In the genomic region with DNA sequence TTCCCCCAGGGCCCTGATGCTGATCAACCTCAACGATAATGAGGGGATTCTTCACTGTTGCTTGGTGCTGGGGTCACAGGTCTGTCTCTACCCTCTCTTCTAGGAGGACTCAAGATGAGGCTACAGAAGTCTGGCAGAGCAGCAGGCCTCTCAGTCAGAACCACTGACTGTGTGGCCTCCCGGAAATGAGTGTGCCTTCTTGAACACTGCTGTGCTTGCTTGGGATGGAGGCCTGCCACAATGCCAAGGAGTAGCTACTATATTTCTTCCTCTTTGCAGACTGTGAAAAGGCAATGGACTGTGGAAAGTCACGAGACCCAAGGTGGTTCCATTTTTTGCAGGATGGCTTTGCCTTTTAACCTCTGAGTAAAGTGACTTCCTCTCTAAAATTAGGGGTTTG, we compare ENCODE assay signal across 28 cellular contexts. TPM values are rescaled to one million over a fixed set of nuclear protein-coding genes. Genes with fewer than 3 reads are reported as not detected.
DNase-seq lines count a peak whose midpoint lies in the region; ATAC-seq, FAIRE-seq and TF ChIP-seq lines count a peak whose summit lies in the region.
"Had no signal": no experiment of that assay in that cellular context is flagged by ENCODE, and none has a peak within 500 bp of the region (broad histone marks: within the 10 kb centered on the region; RNA-seq: fewer than 3 reads in every experiment).

No MANE protein-coding gene starts in this region.

- H3K36me3 ChIP-seq in bronchial epithelial cell (ENCODE audit: control insufficient read depth, insufficient read depth, low read length) = no peaks in the 10 kb centered on the region
- no peaks in the 10 kb centered on the region for H3K36me3 ChIP-seq in endothelial cell of umbilical vein (ENCODE audit: control insufficient read depth in 2 of 2, extremely low read depth in 1 of 2, insufficient read depth in 2 of 2, low read length in 2 of 2)
- H3K36me3 ChIP-seq: BE2C; BLaER1 treated with 17β-estradiol and CSF1 and Interleukin-3, amounts not matched to agents 10 nM and 100 nM had no signal

- H3K27ac Mint-ChIP-seq in activated CD4-positive, alpha-beta memory T cell treated with anti-CD3 and anti-CD28 coated beads, Interleukin-2, amount 10 ng/mL, durations not matched to agents 7 days and 5 days = no peak overlapping the region
- H3K27ac Mint-ChIP-seq: CD14-positive monocyte; CD4-positive, alpha-beta memory T cell; H9; HFFc6 had no signal

- H3K9me3 Mint-ChIP-seq in activated CD4-positive, alpha-beta memory T cell treated with anti-CD3 and anti-CD28 coated beads, Interleukin-2, amount 10 ng/mL, durations not matched to agents 7 days and 5 days = no peaks in the 10 kb centered on the region
- H3K9me3 Mint-ChIP-seq: HFFc6 had no signal

- no peaks in the 10 kb centered on the region for H3K9me1 ChIP-seq in endothelial cell of umbilical vein (replicated peaks; ENCODE audit: control insufficient read depth, extremely low read depth, insufficient read depth, low read length)

- dilution Hi-C loops in endothelial cell of umbilical vein (cut with MboI; ENCODE audit: extremely low pct_ligation_motif_present, low sequenced_read_pairs) = no loop called here

- H3K4me2 ChIP-seq in endothelial cell of umbilical vein (ENCODE audit: insufficient read depth, low read length) = no peak overlapping the region
- H3K4me2 ChIP-seq: A549; BLaER1 treated with 17β-estradiol and CSF1 and Interleukin-3, amounts not matched to agents 10 nM and 100 nM had no signal

- TF ChIP-seq CTCF in GM10266 (IDR thresholded peaks at IDR 0.05; ENCODE audit: control insufficient read depth, insufficient read depth, low read depth, missing control alignments) = no peak
- no peak for TF ChIP-seq CTCF in bronchial epithelial cell (IDR thresholded peaks at IDR 0.05; ENCODE audit: insufficient read depth, low read length, severe bottlenecking)
- no peak for TF ChIP-seq CTCF in endothelial cell of umbilical vein (IDR thresholded peaks at IDR 0.05; ENCODE audit: extremely low read depth in 1 of 2, insufficient read depth in 1 of 2, low read depth in 1 of 2, low read length in 2 of 2)

- peaks cover 58% of the 10 kb centered on the region for H3K27me3 Mint-ChIP-seq in activated CD4-positive, alpha-beta memory T cell treated with anti-CD3 and anti-CD28 coated beads, Interleukin-2, amount 10 ng/mL, durations not matched to agents 7 days and 5 days

- no peak overlapping the region for H3K4me3 ChIP-seq in bronchial epithelial cell (ENCODE audit: low read depth, low read length)
- H3K4me3 ChIP-seq in endothelial cell of umbilical vein (replicated peaks in 1 of 3; ENCODE audit: insufficient read depth in 1 of 3, low read depth in 1 of 3, low read length in 3 of 3) = no peak overlapping the region
- H3K4me3 ChIP-seq: A549; BLaER1 treated with 17β-estradiol and CSF1 and Interleukin-3, amounts not matched to agents 10 nM and 100 nM; GM12878; GM23248 had no signal

- POLR2A ChIA-PET in endothelial cell of umbilical vein (lab: Charles Lee) = no interaction called here
- POLR2A ChIA-PET in activated CD4-positive, alpha-beta memory T cell treated with anti-CD3 and anti-CD28 coated beads, Interleukin-2, amount 10 ng/mL, durations not matched to agents 7 days and 5 days (lab: Charles Lee) = no interaction called here

- no peak for TF ChIP-seq POLR2A in endothelial cell of umbilical vein (IDR thresholded peaks at IDR 0.05; ENCODE audit: low read depth, low read length)

- DNase-seq in GM10266 (ENCODE audit: extremely low spot score) (peak; percentile 10), bronchial epithelial cell (ENCODE audit: low read depth) (no peak), endothelial cell of umbilical vein (ENCODE audit: low read depth, low spot score) (peak; percentile 9), left kidney (ENCODE audit: low read depth, low spot score) (peak; percentile 26), substantia nigra (lab: John Stamatoyannopoulos, UW) (no peak)
- no peak for DNase-seq in activated CD4-positive, alpha-beta memory T cell treated with anti-CD3 and anti-CD28 coated beads, Interleukin-2, amount 10 ng/mL, durations not matched to agents 7 days and 5 days
- DNase-seq in activated CD4-positive, alpha-beta T cell treated with anti-CD3 and anti-CD28 coated beads, Interleukin-2, amount 50 U/mL, for 48 hours = no peak
- DNase-seq: 8988T; ACHN; AML-193; BE2C; Calu3; CD4-positive, alpha-beta memory T cell; COR-L47; DMS53; DMS79 treated with DMSO at 0.1 percent for 48 hours; GM23248; H9; HFFc6 had no signal

- FAIRE-seq in bronchial epithelial cell (lab: Jason Lieb, UNC) (peak; percentile 79), endothelial cell of umbilical vein (lab: Jason Lieb, UNC) (no peak)
- FAIRE-seq: A549, G401.6, GM12878, GM19239 had no signal

- BruUV-seq in endothelial cell of umbilical vein (replicated peaks; lab: Mats Ljungman, UMichigan) = no TSS peak

- no peak overlapping the region for H3K27ac ChIP-seq in endothelial cell of umbilical vein (ENCODE audit: insufficient read depth, low read depth, low read length)
- no peak overlapping the region for H3K27ac ChIP-seq in substantia nigra (ENCODE audit: low read depth, low read length, poor library complexity, severe bottlenecking)
- H3K27ac ChIP-seq: A549; BLaER1 treated with 17β-estradiol and CSF1 and Interleukin-3, amounts not matched to agents 10 nM and 100 nM; GM23248 had no signal

- H3K27me3 ChIP-seq in bronchial epithelial cell (ENCODE audit: control insufficient read depth, insufficient read depth, low read length) = peaks cover 37% of the 10 kb centered on the region
- no peaks in the 10 kb centered on the region for H3K27me3 ChIP-seq in endothelial cell of umbilical vein (ENCODE audit: control insufficient read depth in 2 of 2, insufficient read depth in 2 of 2, low read length in 2 of 2)
- H3K27me3 ChIP-seq: BE2C had no signal

- ATAC-seq in HG02884 (IDR thresholded peaks at IDR 0.05; ENCODE audit: unreplicated experiment) = no peak
- ATAC-seq: A549, GM12878, HCT116 had no signal

- intact Hi-C loops in endothelial cell of umbilical vein (cut with micrococcal nuclease) = no loop called here

- no peaks in the 10 kb centered on the region for H3K36me3 Mint-ChIP-seq in activated CD4-positive, alpha-beta memory T cell treated with anti-CD3 and anti-CD28 coated beads, Interleukin-2, amount 10 ng/mL, durations not matched to agents 7 days and 5 days (ENCODE audit: low read depth)

- no peaks in the 10 kb centered on the region for H3K9me3 ChIP-seq in endothelial cell of umbilical vein (replicated peaks; ENCODE audit: control insufficient read depth, insufficient read depth, low read length)
- H3K9me3 ChIP-seq: A549, BE2C had no signal

- H3K4me3 Mint-ChIP-seq in activated CD4-positive, alpha-beta memory T cell treated with anti-CD3 and anti-CD28 coated beads, Interleukin-2, amount 10 ng/mL, durations not matched to agents 7 days and 5 days = no peak overlapping the region
- H3K4me3 Mint-ChIP-seq: CD4-positive, alpha-beta memory T cell; H9; HFFc6 had no signal

- no peaks in the 10 kb centered on the region for H4K20me1 ChIP-seq in endothelial cell of umbilical vein (replicated peaks; ENCODE audit: control insufficient read depth, extremely low read depth, insufficient read depth, low read length)
- H4K20me1 ChIP-seq: BLaER1 treated with 17β-estradiol and CSF1 and Interleukin-3, amounts not matched to agents 10 nM and 100 nM had no signal

- H2AFZ ChIP-seq in endothelial cell of umbilical vein (ENCODE audit: low read depth, low read length) = no peak overlapping the region
- H2AFZ ChIP-seq: GM23248 had no signal

- peaks cover 5% of the 10 kb centered on the region for H3K4me1 Mint-ChIP-seq in activated CD4-positive, alpha-beta memory T cell treated with anti-CD3 and anti-CD28 coated beads, Interleukin-2, amount 10 ng/mL, durations not matched to agents 7 days and 5 days

- CTCF ChIA-PET in endothelial cell of umbilical vein (lab: Charles Lee) = interaction anchor here (1.0 to 6.6 kb wide), 2 partner anchors 273 to 372 kb away, joined by 3 to 58 read pairs; no protein-coding TSS in a partner anchor
- CTCF ChIA-PET in activated CD4-positive, alpha-beta memory T cell treated with anti-CD3 and anti-CD28 coated beads, Interleukin-2, amount 10 ng/mL, durations not matched to agents 7 days and 5 days (lab: Charles Lee) = no interaction called here

- H3K9ac ChIP-seq in endothelial cell of umbilical vein (replicated peaks; ENCODE audit: extremely low read depth, insufficient read depth, low read length) = no peak overlapping the region
- H3K9ac ChIP-seq: BLaER1 treated with 17β-estradiol and CSF1 and Interleukin-3, amounts not matched to agents 10 nM and 100 nM; GM23248 had no signal

- H3K4me1 ChIP-seq in endothelial cell of umbilical vein (ENCODE audit: control insufficient read depth, extremely low read depth, insufficient read depth, low read length) = peaks cover 25% of the 10 kb centered on the region
- H3K4me1 ChIP-seq: BE2C; BLaER1 treated with 17β-estradiol and CSF1 and Interleukin-3, amounts not matched to agents 10 nM and 100 nM had no signal

- peaks cover 2% of the 10 kb centered on the region for H3K79me2 ChIP-seq in endothelial cell of umbilical vein (ENCODE audit: control insufficient read depth, insufficient read depth, low read length)

RNA-seq across cellular contexts. Expression of gene HOXD1, which starts 5.8 kb away (rescaled TPM):
- total RNA-seq in bronchial epithelial cell = not detected in 2 replicates
- 10.4 and 14.1 TPM in 2 replicates for total RNA-seq in endothelial cell of umbilical vein
- polyA plus RNA-seq in endothelial cell of umbilical vein = 6.6 and 8.7 TPM in 2 replicates
- 5.8 and 6.1 TPM in 2 replicates for polyA plus RNA-seq in endothelial cell of umbilical vein (2011; cell fraction: cytosol; rRNA removed)
- polyA plus RNA-seq in endothelial cell of umbilical vein (2011; cell fraction: nucleus; rRNA removed) = 12.7 and 15.6 TPM in 2 replicates
- polyA plus RNA-seq in endothelial cell of umbilical vein (2012) = 12.0 and 23.9 TPM in 2 replicates
- polyA minus RNA-seq in endothelial cell of umbilical vein = 2.2 and 3.5 TPM in 2 replicates
- polyA minus RNA-seq in endothelial cell of umbilical vein (2011; cell fraction: cytosol; rRNA and poly(A)+ RNA removed) = not detected
- 3.4 and 3.5 TPM in 2 replicates for polyA minus RNA-seq in endothelial cell of umbilical vein (2011; cell fraction: nucleus; rRNA and poly(A)+ RNA removed)
- total RNA-seq in activated CD4-positive, alpha-beta memory T cell treated with anti-CD3 and anti-CD28 coated beads, Interleukin-2, amount 10 ng/mL, durations not matched to agents 7 days and 5 days = not detected
- total RNA-seq: Calu3; CD4-positive, alpha-beta memory T cell; GM12878; H4; H9; HFFc6 had no signal
- polyA plus RNA-seq: CD14-positive monocyte; CD4-positive, alpha-beta memory T cell; GM12878 had no signal

RNA-seq across cellular contexts. Expression of gene HOXD3, which starts 25.6 kb away (rescaled TPM):
- total RNA-seq in bronchial epithelial cell (not detected in 2 replicates), endothelial cell of umbilical vein (15.3 and 20.9 TPM in 2 replicates)
- 2.9 and 3.3 TPM in 2 replicates for polyA plus RNA-seq in endothelial cell of umbilical vein
- 1.6 and 2.2 TPM in 2 replicates for polyA plus RNA-seq in endothelial cell of umbilical vein (2011; cell fraction: cytosol; rRNA removed)
- 11.1 and 12.3 TPM in 2 replicates for polyA plus RNA-seq in endothelial cell of umbilical vein (2011; cell fraction: nucleus; rRNA removed)
- 4.4 and 6.2 TPM in 2 replicates for polyA plus RNA-seq in endothelial cell of umbilical vein (2012)
- 4.1 and 7.1 TPM in 2 replicates for polyA minus RNA-seq in endothelial cell of umbilical vein
- not detected for polyA minus RNA-seq in endothelial cell of umbilical vein (2011; cell fraction: cytosol; rRNA and poly(A)+ RNA removed)
- polyA minus RNA-seq in endothelial cell of umbilical vein (2011; cell fraction: nucleus; rRNA and poly(A)+ RNA removed) = 17.5 and 23.8 TPM in 2 replicates
- not detected for total RNA-seq in activated CD4-positive, alpha-beta memory T cell treated with anti-CD3 and anti-CD28 coated beads, Interleukin-2, amount 10 ng/mL, durations not matched to agents 7 days and 5 days
- total RNA-seq: Calu3; CD4-positive, alpha-beta memory T cell; GM12878; H9 had no signal
- polyA plus RNA-seq: CD14-positive monocyte; CD4-positive, alpha-beta memory T cell; GM12878 had no signal

RNA-seq across cellular contexts. Expression of gene HOXD4, which starts 31.3 kb away (rescaled TPM):
- not detected in 2 replicates for total RNA-seq in bronchial epithelial cell
- total RNA-seq in endothelial cell of umbilical vein = 11.5 and 13.7 TPM in 2 replicates
- 7.6 TPM in 2 replicates for polyA plus RNA-seq in endothelial cell of umbilical vein
- 1.2 and 2.2 TPM in 2 replicates for polyA plus RNA-seq in endothelial cell of umbilical vein (2011; cell fraction: cytosol; rRNA removed)
- 58.7 and 63.3 TPM in 2 replicates for polyA plus RNA-seq in endothelial cell of umbilical vein (2011; cell fraction: nucleus; rRNA removed)
- polyA plus RNA-seq in endothelial cell of umbilical vein (2012) = 4.0 and 6.6 TPM in 2 replicates
- 2.7 and 2.9 TPM in 2 replicates for polyA minus RNA-seq in endothelial cell of umbilical vein
- polyA minus RNA-seq in endothelial cell of umbilical vein (2011; cell fraction: cytosol; rRNA and poly(A)+ RNA removed) = not detected
- 10.7 and 10.8 TPM in 2 replicates for polyA minus RNA-seq in endothelial cell of umbilical vein (2011; cell fraction: nucleus; rRNA and poly(A)+ RNA removed)
- not detected for total RNA-seq in activated CD4-positive, alpha-beta memory T cell treated with anti-CD3 and anti-CD28 coated beads, Interleukin-2, amount 10 ng/mL, durations not matched to agents 7 days and 5 days
- total RNA-seq: Calu3; CD4-positive, alpha-beta memory T cell; GM12878; H4; H9 had no signal
- polyA plus RNA-seq: CD14-positive monocyte; CD4-positive, alpha-beta memory T cell had no signal

RNA-seq across cellular contexts. Expression of gene HOXD8, which starts 53.2 kb away (rescaled TPM):
- not detected in 2 replicates for total RNA-seq in bronchial epithelial cell
- 14.9 and 15.6 TPM in 2 replicates for total RNA-seq in endothelial cell of umbilical vein
- 6.4 and 7.2 TPM in 2 replicates for polyA plus RNA-seq in endothelial cell of umbilical vein
- 7.9 and 8.0 TPM in 2 replicates for polyA plus RNA-seq in endothelial cell of umbilical vein (2011; cell fraction: cytosol; rRNA removed)
- 5.3 and 7.6 TPM in 2 replicates for polyA plus RNA-seq in endothelial cell of umbilical vein (2011; cell fraction: nucleus; rRNA removed)
- polyA plus RNA-seq in endothelial cell of umbilical vein (2012) = 13.0 and 15.6 TPM in 2 replicates
- polyA minus RNA-seq in endothelial cell of umbilical vein = 3.2 and 4.6 TPM in 2 replicates
- not detected for polyA minus RNA-seq in endothelial cell of umbilical vein (2011; cell fraction: cytosol; rRNA and poly(A)+ RNA removed)
- 2.6 and 3.6 TPM in 2 replicates for polyA minus RNA-seq in endothelial cell of umbilical vein (2011; cell fraction: nucleus; rRNA and poly(A)+ RNA removed)
- total RNA-seq in activated CD4-positive, alpha-beta memory T cell treated with anti-CD3 and anti-CD28 coated beads, Interleukin-2, amount 10 ng/mL, durations not matched to agents 7 days and 5 days = not detected
- total RNA-seq: Calu3; CD4-positive, alpha-beta memory T cell; GM12878; H4; H9 had no signal
- polyA plus RNA-seq: CD14-positive monocyte; CD4-positive, alpha-beta memory T cell; GM12878 had no signal

Comparison
In these comparisons a context has a peak if more than half of its experiments do, and no peak if none do; other contexts are left out.
1. DNase-seq: peak in GM10266 (single experiment), endothelial cell of umbilical vein (single experiment) and left kidney (single experiment); none in bronchial epithelial cell (single experiment), activated CD4-positive, alpha-beta memory T cell treated with anti-CD3 and anti-CD28 coated beads, Interleukin-2, amount 10 ng/mL, durations not matched to agents 7 days and 5 days (single experiment), activated CD4-positive, alpha-beta T cell treated with anti-CD3 and anti-CD28 coated beads, Interleukin-2, amount 50 U/mL, for 48 hours (0 of 2) and substantia nigra (0 of 49).
2. RNA of gene HOXD1, which starts 5.8 kb away (total RNA-seq): 10.4 to 14.1 TPM in endothelial cell of umbilical vein; not detected in bronchial epithelial cell and not detected in activated CD4-positive, alpha-beta memory T cell treated with anti-CD3 and anti-CD28 coated beads, Interleukin-2, amount 10 ng/mL, durations not matched to agents 7 days and 5 days; every median in the first group is over 10 times any median in the second.
3. RNA of gene HOXD3, which starts 25.6 kb away (total RNA-seq): 15.3 to 20.9 TPM in endothelial cell of umbilical vein; not detected in bronchial epithelial cell and not detected in activated CD4-positive, alpha-beta memory T cell treated with anti-CD3 and anti-CD28 coated beads, Interleukin-2, amount 10 ng/mL, durations not matched to agents 7 days and 5 days; every median in the first group is over 10 times any median in the second.
4. RNA of gene HOXD4, which starts 31.3 kb away (total RNA-seq): 11.5 to 13.7 TPM in endothelial cell of umbilical vein; not detected in bronchial epithelial cell and not detected in activated CD4-positive, alpha-beta memory T cell treated with anti-CD3 and anti-CD28 coated beads, Interleukin-2, amount 10 ng/mL, durations not matched to agents 7 days and 5 days; every median in the first group is over 10 times any median in the second.